In the genomic region with DNA sequence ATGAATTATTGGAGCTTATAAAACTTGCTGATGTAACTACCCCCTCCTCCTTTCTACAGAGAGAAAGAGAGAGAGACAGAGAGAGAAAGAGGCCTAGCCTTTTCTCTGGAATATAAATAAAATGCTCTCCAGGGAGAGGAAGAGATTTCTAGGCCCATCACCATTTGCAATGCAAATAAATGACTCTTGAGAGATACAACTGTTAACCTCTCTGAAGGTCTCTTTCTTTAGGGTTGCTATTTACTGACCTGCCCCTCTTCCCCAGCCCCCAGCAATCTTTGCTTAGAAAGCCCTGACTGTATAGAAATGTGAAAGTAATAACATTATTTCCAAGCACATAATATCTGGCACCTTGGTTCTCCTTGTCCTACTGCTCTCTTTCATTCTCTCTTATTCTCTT, we compare ENCODE assay signal across 26 cellular contexts.
"Had no signal": no experiment of that assay in that cellular context is flagged by ENCODE, and none has a peak within 500 bp of the region (broad histone marks: within the 10 kb centered on the region; RNA-seq: fewer than 3 reads in every experiment).

No MANE protein-coding gene starts in this region.

- H3K4me1 ChIP-seq: ascending aorta had no signal

- H3K4me3 ChIP-seq: ascending aorta had no signal

- DNase-seq: activated B cell treated with CpG ODN at 0.5 μM for 24 hours; activated CD4-positive, alpha-beta T cell treated with anti-CD3 and anti-CD28 coated beads for 1 hour; activated CD4-positive, alpha-beta T cell treated with anti-CD3 and anti-CD28 coated beads, Interleukin-2, amount 10 ng/mL, durations not matched to agents 24 days and 14 days; activated CD4-positive, alpha-beta T cell treated with anti-CD3 and anti-CD28 coated beads, Interleukin-2, amount 50 U/mL, for 48 hours; activated CD8-positive, alpha-beta memory T cell treated with anti-CD3 and anti-CD28 coated beads, Interleukin-2, amount 10 ng/mL, durations not matched to agents 7 days and 5 days; activated effector memory CD4-positive, alpha-beta T cell treated with anti-CD3 and anti-CD28 coated beads, Interleukin-2, amount 50 U/mL, for 16 hours; activated naive CD4-positive, alpha-beta T cell treated with Interleukin-2 at 50 U/mL for 16 hours; activated naive CD8-positive, alpha-beta T cell treated with anti-CD3 and anti-CD28 coated beads, Interleukin-2, amount 50 U/mL, for 24 hours; activated T-cell treated with anti-CD3 and anti-CD28 coated beads, Interleukin-2, amount 50 U/mL, for 24 hours; amniotic stem cell; KG1; NCI-H1048; NCI-H146; NCI-H187 treated with DMSO at 0.1 percent for 48 hours; NCI-H2171; NCI-H2227 treated with DMSO at 0.1 percent for 48 hours; NCI-H446 treated with DMSO at 0.1 percent for 48 hours; NCI-H524 treated with DMSO at 0.1 percent for 48 hours; PC-3; SHP77; T-helper 17 cell; T-helper 9 cell had no signal

- H3K27me3 ChIP-seq: ascending aorta had no signal

- H3K27me3 Mint-ChIP-seq: activated B cell treated with CpG ODN at 0.5 μM for 24 hours; activated CD4-positive, alpha-beta T cell treated with anti-CD3 and anti-CD28 coated beads, Interleukin-2, amount 10 ng/mL, durations not matched to agents 24 days and 14 days; activated CD8-positive, alpha-beta memory T cell treated with anti-CD3 and anti-CD28 coated beads, Interleukin-2, amount 10 ng/mL, durations not matched to agents 7 days and 5 days; activated naive CD8-positive, alpha-beta T cell treated with anti-CD3 and anti-CD28 coated beads, Interleukin-2, amount 50 U/mL, for 24 hours; activated T-cell treated with anti-CD3 and anti-CD28 coated beads, Interleukin-2, amount 50 U/mL, for 24 hours; brain; IgD-negative memory B cell; T-helper 17 cell had no signal

- H3K36me3 ChIP-seq: ascending aorta had no signal

- H3K27ac ChIP-seq: ascending aorta had no signal

- H3K36me3 Mint-ChIP-seq: activated CD8-positive, alpha-beta memory T cell treated with anti-CD3 and anti-CD28 coated beads, Interleukin-2, amount 10 ng/mL, durations not matched to agents 7 days and 5 days; activated naive CD4-positive, alpha-beta T cell treated with anti-CD3 and anti-CD28 coated beads, Interleukin-2, amount 50 U/mL, for 72 hours; brain; IgD-negative memory B cell had no signal

- H3K4me1 Mint-ChIP-seq: activated B cell treated with CpG ODN at 0.5 μM for 24 hours; activated CD4-positive, alpha-beta T cell treated with anti-CD3 and anti-CD28 coated beads, Interleukin-2, amount 10 ng/mL, durations not matched to agents 24 days and 14 days; activated CD8-positive, alpha-beta memory T cell treated with anti-CD3 and anti-CD28 coated beads, Interleukin-2, amount 10 ng/mL, durations not matched to agents 7 days and 5 days; activated naive CD8-positive, alpha-beta T cell treated with anti-CD3 and anti-CD28 coated beads, Interleukin-2, amount 50 U/mL, for 24 hours; IgD-negative memory B cell; T-helper 17 cell had no signal

- ATAC-seq: activated CD8-positive, alpha-beta memory T cell treated with anti-CD3 and anti-CD28 coated beads, Interleukin-2, amount 10 ng/mL, durations not matched to agents 7 days and 5 days; activated naive CD4-positive, alpha-beta T cell treated with anti-CD3 and anti-CD28 coated beads, Interleukin-2, amount 50 U/mL, for 72 hours; activated naive CD8-positive, alpha-beta T cell treated with anti-CD3 and anti-CD28 coated beads, Interleukin-2, amount 50 U/mL, for 24 hours; PC-3; T-helper 17 cell had no signal

- H3K4me3 Mint-ChIP-seq: activated B cell treated with CpG ODN at 0.5 μM for 24 hours; activated CD4-positive, alpha-beta T cell treated with anti-CD3 and anti-CD28 coated beads, Interleukin-2, amount 10 ng/mL, durations not matched to agents 24 days and 14 days; activated CD8-positive, alpha-beta memory T cell treated with anti-CD3 and anti-CD28 coated beads, Interleukin-2, amount 10 ng/mL, durations not matched to agents 7 days and 5 days; activated naive CD8-positive, alpha-beta T cell treated with anti-CD3 and anti-CD28 coated beads, Interleukin-2, amount 50 U/mL, for 24 hours; activated T-cell treated with anti-CD3 and anti-CD28 coated beads, Interleukin-2, amount 50 U/mL, for 24 hours; brain; IgD-negative memory B cell; T-helper 17 cell had no signal

- H3K9me3 Mint-ChIP-seq: IgD-negative memory B cell had no signal

- H3K27ac Mint-ChIP-seq: activated B cell treated with CpG ODN at 0.5 μM for 24 hours; activated CD4-positive, alpha-beta T cell treated with anti-CD3 and anti-CD28 coated beads, Interleukin-2, amount 10 ng/mL, durations not matched to agents 24 days and 14 days; activated CD8-positive, alpha-beta memory T cell treated with anti-CD3 and anti-CD28 coated beads, Interleukin-2, amount 10 ng/mL, durations not matched to agents 7 days and 5 days; activated naive CD4-positive, alpha-beta T cell treated with anti-CD3 and anti-CD28 coated beads, Interleukin-2, amount 50 U/mL, for 72 hours; activated naive CD8-positive, alpha-beta T cell treated with anti-CD3 and anti-CD28 coated beads, Interleukin-2, amount 50 U/mL, for 24 hours; activated T-cell treated with anti-CD3 and anti-CD28 coated beads, Interleukin-2, amount 50 U/mL, for 24 hours; brain; IgD-negative memory B cell; T-helper 17 cell had no signal
